ENCODE assay signal across 8 cellular contexts in the genomic region with DNA sequence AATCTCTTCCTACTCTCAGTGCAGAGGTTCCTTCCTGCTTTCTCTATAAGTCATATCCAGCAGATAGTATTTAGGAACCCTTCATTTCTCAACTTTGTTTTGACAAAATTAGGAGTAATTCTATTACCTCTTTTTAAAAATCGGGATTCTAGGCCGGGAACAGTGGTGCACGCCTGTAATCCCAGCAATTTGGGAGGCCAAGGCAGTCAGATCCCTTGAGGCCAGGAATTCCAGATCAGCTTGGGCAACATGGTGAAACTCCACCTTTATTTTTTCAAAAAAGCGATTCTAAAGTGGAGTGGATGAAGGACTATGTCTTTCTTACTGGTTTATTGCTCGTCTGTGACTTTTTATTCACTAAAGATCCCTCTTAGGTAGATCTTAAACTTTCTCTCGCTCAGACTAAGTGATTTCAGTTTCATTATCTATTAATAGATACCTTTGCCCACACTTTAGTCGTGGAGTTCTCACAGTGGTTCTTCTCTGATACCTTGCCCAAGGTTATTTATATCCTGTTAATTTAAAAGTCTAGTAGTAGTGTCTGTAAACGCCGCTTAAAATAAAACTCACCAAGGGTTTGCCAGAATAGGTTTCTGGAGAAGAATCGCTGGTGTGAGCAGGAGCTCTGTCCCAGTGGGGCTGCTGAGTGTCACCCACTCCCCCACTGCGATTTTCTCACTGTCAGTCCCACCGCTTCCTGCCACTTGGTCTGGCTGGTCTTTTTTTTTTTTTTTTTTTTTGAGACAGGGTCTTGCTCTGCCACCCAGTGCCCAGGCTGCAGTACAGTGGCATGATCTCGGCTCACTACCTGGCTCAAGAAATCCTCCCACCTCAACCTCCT. TPM values are rescaled to one million over a fixed set of nuclear protein-coding genes. Genes with fewer than 3 reads are reported as not detected.
A peak's percentile ranks its signal among the peaks of the same experiment; 100 is the strongest.
DNase-seq lines count a peak whose midpoint lies in the region; ATAC-seq and TF ChIP-seq lines count a peak whose summit lies in the region.

No MANE protein-coding gene starts in this region.

- no peak for TF ChIP-seq POLR2A in body of pancreas (IDR thresholded peaks at IDR 0.05)

- intact Hi-C loops in naive thymus-derived CD4-positive, alpha-beta T cell (cut with micrococcal nuclease), result loop anchor here (1.0 kb wide), 3 partner anchors 11 to 94 kb away; no protein-coding TSS in a partner anchor
- intact Hi-C loops in body of pancreas (cut with DNase I), result loop anchor here (10.0 kb wide), 1 partner anchor 136 kb away; no protein-coding TSS in a partner anchor

- POLR2A ChIA-PET in activated CD8-positive, alpha-beta T cell treated with anti-CD3 and anti-CD28 coated beads, Interleukin-2, amount 10 ng/mL, durations not matched to agents 7 days and 5 days (lab: Charles Lee), result interaction anchor here (1.0 to 1.7 kb wide), 2 partner anchors 27 to 135 kb away, joined by 4 to 13 read pairs; a partner anchor contains a TSS
- POLR2A ChIA-PET in naive thymus-derived CD4-positive, alpha-beta T cell (lab: Charles Lee), result interaction anchor here (1.0 to 2.0 kb wide), 5 partner anchors 9 to 27 kb away, joined by 4 to 6 read pairs (median 5); a partner anchor contains a TSS

- peak overlapping the region; percentile 81 for H3K27ac ChIP-seq in naive thymus-derived CD4-positive, alpha-beta T cell (ENCODE audit: low read depth, low read length)
- no peak overlapping the region for H3K27ac ChIP-seq in body of pancreas

- no peaks in the 10 kb centered on the region for H3K9me3 ChIP-seq in naive thymus-derived CD4-positive, alpha-beta T cell (ENCODE audit: control insufficient read depth in 2 of 3, low read length in 3 of 3)
- no peaks in the 10 kb centered on the region for H3K9me3 ChIP-seq in body of pancreas

- DNase-seq in activated CD8-positive, alpha-beta T cell treated with anti-CD3 and anti-CD28 coated beads, Interleukin-2, amount 10 ng/mL, durations not matched to agents 7 days and 5 days, result peak; percentile 56
- DNase-seq in naive thymus-derived CD4-positive, alpha-beta T cell, result peak in 7 of 9 donors; percentile 33 to 60 (median 53)
- no peak for DNase-seq in HK-2 (ENCODE audit: unreplicated experiment)
- no peak for DNase-seq in body of pancreas
- DNase-seq in NCI-H2196 treated with DMSO at 0.1 percent for 48 hours (lab: John Stamatoyannopoulos, UW; ENCODE audit: unreplicated experiment), result no peak

- peak overlapping the region; percentile 88 for H3K27ac Mint-ChIP-seq in activated CD8-positive, alpha-beta T cell treated with anti-CD3 and anti-CD28 coated beads, Interleukin-2, amount 10 ng/mL, durations not matched to agents 7 days and 5 days
- H3K27ac Mint-ChIP-seq in naive thymus-derived CD4-positive, alpha-beta T cell, result peak overlapping the region; percentile 78 to 98 (median 93)

- ATAC-seq in GM19025 (IDR thresholded peaks at IDR 0.05; ENCODE audit: low read depth, unreplicated experiment) (peak; percentile 68), HG03045 (IDR thresholded peaks at IDR 0.05; ENCODE audit: unreplicated experiment) (peak; percentile 67), HG03521 (IDR thresholded peaks at IDR 0.05; ENCODE audit: unreplicated experiment) (no peak), body of pancreas (no peak)
- peak; percentile 89 for ATAC-seq in activated CD8-positive, alpha-beta T cell treated with anti-CD3 and anti-CD28 coated beads, Interleukin-2, amount 10 ng/mL, durations not matched to agents 7 days and 5 days
- ATAC-seq in naive thymus-derived CD4-positive, alpha-beta T cell, result peak; percentile 86

- WGBS in body of pancreas, 2 donors, result 74 to 75% methylated on average over 13 of the region's 13 CpGs

- H3K36me3 Mint-ChIP-seq in activated CD8-positive, alpha-beta T cell treated with anti-CD3 and anti-CD28 coated beads, Interleukin-2, amount 10 ng/mL, durations not matched to agents 7 days and 5 days (ENCODE audit: low read depth), result peaks cover 9% of the 10 kb centered on the region
- H3K36me3 Mint-ChIP-seq in naive thymus-derived CD4-positive, alpha-beta T cell, result no peaks in the 10 kb centered on the region

- peak overlapping the region; percentile 80 for H3K4me3 Mint-ChIP-seq in activated CD8-positive, alpha-beta T cell treated with anti-CD3 and anti-CD28 coated beads, Interleukin-2, amount 10 ng/mL, durations not matched to agents 7 days and 5 days
- H3K4me3 Mint-ChIP-seq in naive thymus-derived CD4-positive, alpha-beta T cell, result peak overlapping the region; percentile 76 to 98 (median 90)

- H3K27me3 ChIP-seq in naive thymus-derived CD4-positive, alpha-beta T cell (ENCODE audit: control insufficient read depth in 2 of 2, insufficient read depth in 2 of 2, low read length in 2 of 2), result no peaks in the 10 kb centered on the region
- no peaks in the 10 kb centered on the region for H3K27me3 ChIP-seq in body of pancreas

- no peaks in the 10 kb centered on the region for H3K9me3 Mint-ChIP-seq in activated CD8-positive, alpha-beta T cell treated with anti-CD3 and anti-CD28 coated beads, Interleukin-2, amount 10 ng/mL, durations not matched to agents 7 days and 5 days (ENCODE audit: insufficient read depth)
- no peaks in the 10 kb centered on the region for H3K9me3 Mint-ChIP-seq in naive thymus-derived CD4-positive, alpha-beta T cell

- CTCF ChIA-PET in activated CD8-positive, alpha-beta T cell treated with anti-CD3 and anti-CD28 coated beads, Interleukin-2, amount 10 ng/mL, durations not matched to agents 7 days and 5 days (lab: Charles Lee), result interaction anchor here (0.8 to 3.5 kb wide), 7 partner anchors 13 to 135 kb away, joined by 3 to 29 read pairs (median 5); a partner anchor contains a TSS
- CTCF ChIA-PET in naive thymus-derived CD4-positive, alpha-beta T cell (lab: Charles Lee), result interaction anchor here (0.6 to 2.4 kb wide), 4 partner anchors 9 to 165 kb away, joined by 3 to 15 read pairs (median 7); a partner anchor contains a TSS

- H3K36me3 ChIP-seq in naive thymus-derived CD4-positive, alpha-beta T cell (ENCODE audit: control insufficient read depth in 2 of 3, insufficient read depth in 3 of 3, low read length in 3 of 3), result no peaks in the 10 kb centered on the region
- no peaks in the 10 kb centered on the region for H3K36me3 ChIP-seq in body of pancreas (replicated peaks in 1 of 2; ENCODE audit: insufficient read depth in 1 of 2, low read depth in 2 of 2)

- H3K4me1 ChIP-seq in naive thymus-derived CD4-positive, alpha-beta T cell (ENCODE audit: control insufficient read depth in 2 of 2, insufficient read depth in 2 of 2, low read length in 2 of 2), result peaks cover 8 to 20% of the 10 kb centered on the region in 2 donors
- H3K4me1 ChIP-seq in body of pancreas, result peaks cover under 1% of the 10 kb centered on the region

- H3K4me3 ChIP-seq in naive thymus-derived CD4-positive, alpha-beta T cell (ENCODE audit: low read length), result peak overlapping the region; percentile 71
- H3K4me3 ChIP-seq in body of pancreas, result no peak overlapping the region

- H3K4me1 Mint-ChIP-seq in activated CD8-positive, alpha-beta T cell treated with anti-CD3 and anti-CD28 coated beads, Interleukin-2, amount 10 ng/mL, durations not matched to agents 7 days and 5 days (ENCODE audit: low read depth), result peaks cover 59% of the 10 kb centered on the region
- H3K4me1 Mint-ChIP-seq in naive thymus-derived CD4-positive, alpha-beta T cell, result peaks cover 20 to 69% (median 58%) of the 10 kb centered on the region in 7 donors

- H3K27me3 Mint-ChIP-seq in activated CD8-positive, alpha-beta T cell treated with anti-CD3 and anti-CD28 coated beads, Interleukin-2, amount 10 ng/mL, durations not matched to agents 7 days and 5 days (ENCODE audit: low read depth), result no peaks in the 10 kb centered on the region
- peaks cover 0 to 2% (median 0%) of the 10 kb centered on the region in 5 donors for H3K27me3 Mint-ChIP-seq in naive thymus-derived CD4-positive, alpha-beta T cell

- no peak for TF ChIP-seq CTCF in body of pancreas (IDR thresholded peaks at IDR 0.05)

RNA-seq across cellular contexts. Expression of a gene that starts 27.0 kb away (rescaled TPM):
- 10 to 100 TPM; 54.9 to 58.4 TPM for total RNA-seq in activated CD8-positive, alpha-beta T cell treated with anti-CD3 and anti-CD28 coated beads, Interleukin-2, amount 10 ng/mL, durations not matched to agents 7 days and 5 days
- 100 to 1,000 TPM in 2 of 5 experiments, 10 to 100 TPM in 3; 45.8 to 111 (median 97.7) TPM for total RNA-seq in naive thymus-derived CD4-positive, alpha-beta T cell
- polyA plus RNA-seq in naive thymus-derived CD4-positive, alpha-beta T cell, result 10 to 100 TPM; 45.7 to 59.9 TPM
- total RNA-seq in body of pancreas, result 10 to 100 TPM; 47.1 to 63.6 TPM

Comparison
In these comparisons a context has a peak if more than half of its experiments do, and no peak if none do; other contexts are left out.
1. ATAC-seq: peak in GM19025 (single experiment), HG03045 (single experiment), activated CD8-positive, alpha-beta T cell treated with anti-CD3 and anti-CD28 coated beads, Interleukin-2, amount 10 ng/mL, durations not matched to agents 7 days and 5 days (single experiment) and naive thymus-derived CD4-positive, alpha-beta T cell (single experiment); none in HG03521 (single experiment) and body of pancreas (single experiment).
2. DNase-seq: peak in activated CD8-positive, alpha-beta T cell treated with anti-CD3 and anti-CD28 coated beads, Interleukin-2, amount 10 ng/mL, durations not matched to agents 7 days and 5 days (single experiment) and naive thymus-derived CD4-positive, alpha-beta T cell (7 of 9); none in HK-2 (single experiment), body of pancreas (0 of 4) and NCI-H2196 treated with DMSO at 0.1 percent for 48 hours (single experiment).